ENCODE assay signal across 8 cellular contexts in the genomic region with DNA sequence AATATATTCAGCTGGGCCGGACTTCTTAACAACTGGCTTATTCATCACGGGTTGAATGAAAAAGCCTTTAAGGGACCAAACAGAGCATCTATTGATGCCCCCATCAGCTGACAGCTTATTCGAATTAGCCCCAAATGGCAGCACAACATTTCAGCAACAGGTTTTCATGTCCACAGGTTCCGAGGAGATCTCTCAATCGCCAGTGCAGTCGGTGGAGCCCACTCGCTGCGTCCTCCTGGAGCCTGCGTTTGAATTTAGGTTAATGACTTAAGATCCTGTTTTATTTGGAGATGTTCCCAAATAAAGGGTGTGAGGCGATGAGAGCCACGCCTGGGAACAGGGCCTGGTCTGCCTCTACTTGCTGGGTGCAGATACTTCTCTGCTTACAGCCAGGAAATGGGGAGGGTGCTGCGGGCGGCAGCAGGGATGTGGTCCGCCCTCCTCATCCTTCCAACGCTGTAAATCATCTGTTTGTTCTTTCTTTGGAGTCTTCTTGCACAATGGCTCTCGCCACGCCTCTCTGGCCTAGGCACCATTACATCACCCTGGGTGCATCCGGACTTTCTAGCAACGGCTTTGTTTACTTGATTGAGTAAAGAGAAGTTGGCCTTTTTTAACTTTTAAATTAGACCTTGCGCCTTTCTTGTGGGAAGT. TPM values are rescaled to one million over a fixed set of nuclear protein-coding genes. Genes with fewer than 3 reads are reported as not detected.
DNase-seq lines count a peak whose midpoint lies in the region; FAIRE-seq and TF ChIP-seq lines count a peak whose summit lies in the region.

No MANE protein-coding gene starts in this region.

- peak overlapping the region; percentile 95 for H3K27ac Mint-ChIP-seq in osteocyte (ENCODE audit: unreplicated experiment)

- H3K27ac ChIP-seq in temporal lobe (ENCODE audit: low read depth, low read length): peak overlapping the region; percentile 99

- FAIRE-seq in RCC 7860 (lab: Jason Lieb, UNC): no peak

- H3K4me3 Mint-ChIP-seq in osteocyte (ENCODE audit: unreplicated experiment): peak overlapping the region; percentile 10

- no peaks in the 10 kb centered on the region for H3K9me3 Mint-ChIP-seq in osteocyte (ENCODE audit: unreplicated experiment)

- DNase-seq in GM04504 (ENCODE audit: low read depth) (peak; percentile 98), RCC 7860 (ENCODE audit: low spot score) (peak; percentile 86), germinal center (ENCODE audit: low spot score) (peak; percentile 30), osteocyte (ENCODE audit: extremely low spot score, unreplicated experiment) (peak; percentile 86), GM19240 (ENCODE audit: insufficient read length, low spot score) (no peak), NCI-H2171 treated with DMSO at 0.1 percent for 48 hours (lab: John Stamatoyannopoulos, UW) (no peak)
- peak; percentile 27 for DNase-seq in activated gamma-delta T cell treated with anti-CD3 and anti-CD28 coated beads, Interleukin-2, amount 50 U/mL, for 16 hours (ENCODE audit: low read depth)

- no peaks in the 10 kb centered on the region for H3K27me3 Mint-ChIP-seq in osteocyte (ENCODE audit: unreplicated experiment)

- no peak for TF ChIP-seq CTCF in osteocyte (IDR thresholded peaks at IDR 0.05)

- H3K4me1 Mint-ChIP-seq in osteocyte (ENCODE audit: unreplicated experiment): peaks cover 20% of the 10 kb centered on the region

- H3K36me3 Mint-ChIP-seq in osteocyte (ENCODE audit: unreplicated experiment): peaks cover 11% of the 10 kb centered on the region

RNA-seq across cellular contexts. Expression of a gene that starts 22.6 kb away (rescaled TPM):
- total RNA-seq in osteocyte: 41.0 and 45.4 TPM in 2 replicates
- 6.4 TPM for total RNA-seq in temporal lobe

RNA-seq across cellular contexts. Expression of a gene that starts 29.7 kb away (rescaled TPM):
- total RNA-seq in osteocyte (79.7 and 83.0 TPM in 2 replicates), temporal lobe (27.5 TPM)

Comparison
In these comparisons a context has a peak if more than half of its experiments do, and no peak if none do; other contexts are left out.
1. DNase-seq: peak in GM04504 (single experiment), RCC 7860 (single experiment), activated gamma-delta T cell treated with anti-CD3 and anti-CD28 coated beads, Interleukin-2, amount 50 U/mL, for 16 hours (single experiment), germinal center (single experiment) and osteocyte (single experiment); none in GM19240 (single experiment) and NCI-H2171 treated with DMSO at 0.1 percent for 48 hours (single experiment).